Comparison of ENCODE assay signal across 7 cellular contexts in genomic region chr17:68399638-68400403, GRCh38. TPM values are rescaled to one million over a fixed set of nuclear protein-coding genes. Genes with fewer than 3 reads are reported as not detected.
A peak's percentile ranks its signal among the peaks of the same experiment; 100 is the strongest.
DNase-seq lines count a peak whose midpoint lies in the region; ATAC-seq and TF ChIP-seq lines count a peak whose summit lies in the region.

No MANE protein-coding gene starts in this region.

- no peak overlapping the region for H3K4me3 ChIP-seq in BE2C (ENCODE audit: low read depth, low read length)

- intact Hi-C loops in activated CD4-positive, alpha-beta memory T cell treated with anti-CD3 and anti-CD28 coated beads for 36 hours (cut with micrococcal nuclease) = loop anchor here (1.0 to 2.0 kb wide), 6 partner anchors 37 to 137 kb away; no protein-coding TSS in a partner anchor

- TF ChIP-seq CTCF in BE2C (IDR thresholded peaks at IDR 0.05; ENCODE audit: low read depth, low read length) = no peak

- peak overlapping the region; percentile 87 for H3K27ac Mint-ChIP-seq in activated CD4-positive, alpha-beta memory T cell treated with anti-CD3 and anti-CD28 coated beads for 36 hours

- H3K9me3 ChIP-seq in KOPT-K1 (ENCODE audit: insufficient read depth, low read length, poor library complexity, severe bottlenecking) (peaks cover 11% of the 10 kb centered on the region), BE2C (no peaks in the 10 kb centered on the region)

- POLR2A ChIA-PET in activated CD4-positive, alpha-beta memory T cell treated with anti-CD3 and anti-CD28 coated beads for 36 hours (lab: Charles Lee) = interaction anchor here (0.7 to 3.8 kb wide), 9 partner anchors 11 to 152 kb away, joined by 3 to 21 read pairs (median 4); partner anchors contain the start of genes AMZ2, ARSG and SLC16A6

- CTCF ChIA-PET in activated CD4-positive, alpha-beta memory T cell treated with anti-CD3 and anti-CD28 coated beads for 36 hours (lab: Charles Lee) = interaction anchor here (0.7 to 3.0 kb wide), 27 partner anchors 11 to 199 kb away, joined by 3 to 30 read pairs (median 5); partner anchors contain the start of genes AMZ2, ARSG and SLC16A6

- H3K9me3 Mint-ChIP-seq in activated CD4-positive, alpha-beta memory T cell treated with anti-CD3 and anti-CD28 coated beads for 36 hours = peaks cover 21% of the 10 kb centered on the region

- no peaks in the 10 kb centered on the region for H3K27me3 ChIP-seq in BE2C

- H3K4me3 Mint-ChIP-seq in activated CD4-positive, alpha-beta memory T cell treated with anti-CD3 and anti-CD28 coated beads for 36 hours = peak overlapping the region; percentile 45

- H3K4me1 ChIP-seq in BE2C = no peaks in the 10 kb centered on the region

- H3K36me3 ChIP-seq in KOPT-K1 (ENCODE audit: insufficient read depth, low read length) = peaks cover 10% of the 10 kb centered on the region; the same call in 1 of the 2 replicates
- no peaks in the 10 kb centered on the region for H3K36me3 ChIP-seq in BE2C

- ATAC-seq in stimulated activated naive CD8-positive, alpha-beta T cell treated with anti-CD3 and anti-CD28 coated beads, Interleukin-15, Interleukin-2, amounts not matched to agents 100 U/mL and 50 U/mL, for 24 hours = peak; percentile 95
- ATAC-seq in GM18868 (IDR thresholded peaks at IDR 0.05; ENCODE audit: unreplicated experiment) (no peak), HG03196 (IDR thresholded peaks at IDR 0.05; ENCODE audit: unreplicated experiment) (no peak)

- H3K27me3 Mint-ChIP-seq in activated CD4-positive, alpha-beta memory T cell treated with anti-CD3 and anti-CD28 coated beads for 36 hours = no peaks in the 10 kb centered on the region

- H3K27ac ChIP-seq in KOPT-K1 (ENCODE audit: low read depth, low read length, poor library complexity, severe bottlenecking) = peak overlapping the region; percentile 60

- DNase-seq in activated CD4-positive, alpha-beta memory T cell treated with anti-CD3 and anti-CD28 coated beads for 36 hours = peak; percentile 71
- DNase-seq in fibroblast of peridontal ligament (ENCODE audit: extremely low read depth) (peak; percentile 85), BE2C (no peak)
- DNase-seq in stimulated activated naive CD8-positive, alpha-beta T cell treated with anti-CD3 and anti-CD28 coated beads, Interleukin-15, Interleukin-2, amounts not matched to agents 100 U/mL and 50 U/mL, for 24 hours = peak; percentile 63

- peaks cover 37% of the 10 kb centered on the region for H3K4me1 Mint-ChIP-seq in activated CD4-positive, alpha-beta memory T cell treated with anti-CD3 and anti-CD28 coated beads for 36 hours (ENCODE audit: low read depth)

- H3K36me3 Mint-ChIP-seq in activated CD4-positive, alpha-beta memory T cell treated with anti-CD3 and anti-CD28 coated beads for 36 hours = peaks cover 20% of the 10 kb centered on the region

RNA-seq across cellular contexts. Expression of gene WIPI1, which starts 57.5 kb away (rescaled TPM):
- total RNA-seq in activated CD4-positive, alpha-beta memory T cell treated with anti-CD3 and anti-CD28 coated beads for 36 hours = 10 to 100 TPM; 27.3 to 27.5 TPM
- polyA plus RNA-seq in BE2C (2012; ENCODE audit: insufficient read depth, insufficient read length, low read depth) = 5.2 TPM
